In the genomic region with DNA sequence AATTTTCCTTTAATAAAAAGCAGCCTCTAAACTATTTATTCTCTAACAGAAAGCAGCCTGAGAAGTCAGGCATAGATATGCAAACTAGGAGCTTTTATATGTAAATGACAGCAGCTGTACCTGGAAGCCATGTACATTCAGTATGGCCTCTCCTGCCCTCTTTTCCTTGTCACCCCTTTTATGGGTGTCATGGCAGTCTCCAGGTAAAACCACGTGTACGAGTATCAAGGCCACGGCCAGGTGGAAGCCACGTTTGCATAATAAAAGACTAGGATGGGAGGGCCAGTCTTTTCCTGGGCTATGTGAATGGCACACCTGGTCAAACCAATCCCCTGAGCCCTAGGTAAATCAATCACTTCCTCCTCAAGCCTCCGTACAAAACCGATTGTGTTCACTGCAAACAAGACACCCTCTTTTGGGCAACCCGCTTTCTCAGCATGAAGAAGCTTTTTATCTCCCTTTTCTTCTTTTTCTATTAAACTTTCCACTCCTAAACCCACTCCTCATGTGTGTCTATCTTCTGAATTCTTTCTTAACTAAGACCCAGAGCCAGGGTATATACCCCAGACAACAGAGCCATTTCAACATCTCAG, we compare ENCODE assay signal across 1 cellular context.
TF ChIP-seq lines count a peak whose summit lies in the region.

No MANE protein-coding gene starts in this region.

TF ChIP-seq in GM23338, 12 proteins besides CTCF, POLR2A, EP300 and RAD21:
- TF ChIP-seq ZNF114 (CRISPR knock-in tag; IDR thresholded peaks at IDR 0.05), result no peak; the same call in 1 of the 2 replicates
- peak; percentile 76 for TF ChIP-seq CREB1 (CRISPR knock-in tag; IDR thresholded peaks at IDR 0.05; ENCODE audit: low read depth)
- TF ChIP-seq JUNB (IDR thresholded peaks at IDR 0.05; ENCODE audit: unreplicated experiment), result no peak
- TF ChIP-seq REST (IDR thresholded peaks at IDR 0.05; ENCODE audit: unreplicated experiment), result peak; percentile 25
- TF ChIP-seq, protein P1, sequence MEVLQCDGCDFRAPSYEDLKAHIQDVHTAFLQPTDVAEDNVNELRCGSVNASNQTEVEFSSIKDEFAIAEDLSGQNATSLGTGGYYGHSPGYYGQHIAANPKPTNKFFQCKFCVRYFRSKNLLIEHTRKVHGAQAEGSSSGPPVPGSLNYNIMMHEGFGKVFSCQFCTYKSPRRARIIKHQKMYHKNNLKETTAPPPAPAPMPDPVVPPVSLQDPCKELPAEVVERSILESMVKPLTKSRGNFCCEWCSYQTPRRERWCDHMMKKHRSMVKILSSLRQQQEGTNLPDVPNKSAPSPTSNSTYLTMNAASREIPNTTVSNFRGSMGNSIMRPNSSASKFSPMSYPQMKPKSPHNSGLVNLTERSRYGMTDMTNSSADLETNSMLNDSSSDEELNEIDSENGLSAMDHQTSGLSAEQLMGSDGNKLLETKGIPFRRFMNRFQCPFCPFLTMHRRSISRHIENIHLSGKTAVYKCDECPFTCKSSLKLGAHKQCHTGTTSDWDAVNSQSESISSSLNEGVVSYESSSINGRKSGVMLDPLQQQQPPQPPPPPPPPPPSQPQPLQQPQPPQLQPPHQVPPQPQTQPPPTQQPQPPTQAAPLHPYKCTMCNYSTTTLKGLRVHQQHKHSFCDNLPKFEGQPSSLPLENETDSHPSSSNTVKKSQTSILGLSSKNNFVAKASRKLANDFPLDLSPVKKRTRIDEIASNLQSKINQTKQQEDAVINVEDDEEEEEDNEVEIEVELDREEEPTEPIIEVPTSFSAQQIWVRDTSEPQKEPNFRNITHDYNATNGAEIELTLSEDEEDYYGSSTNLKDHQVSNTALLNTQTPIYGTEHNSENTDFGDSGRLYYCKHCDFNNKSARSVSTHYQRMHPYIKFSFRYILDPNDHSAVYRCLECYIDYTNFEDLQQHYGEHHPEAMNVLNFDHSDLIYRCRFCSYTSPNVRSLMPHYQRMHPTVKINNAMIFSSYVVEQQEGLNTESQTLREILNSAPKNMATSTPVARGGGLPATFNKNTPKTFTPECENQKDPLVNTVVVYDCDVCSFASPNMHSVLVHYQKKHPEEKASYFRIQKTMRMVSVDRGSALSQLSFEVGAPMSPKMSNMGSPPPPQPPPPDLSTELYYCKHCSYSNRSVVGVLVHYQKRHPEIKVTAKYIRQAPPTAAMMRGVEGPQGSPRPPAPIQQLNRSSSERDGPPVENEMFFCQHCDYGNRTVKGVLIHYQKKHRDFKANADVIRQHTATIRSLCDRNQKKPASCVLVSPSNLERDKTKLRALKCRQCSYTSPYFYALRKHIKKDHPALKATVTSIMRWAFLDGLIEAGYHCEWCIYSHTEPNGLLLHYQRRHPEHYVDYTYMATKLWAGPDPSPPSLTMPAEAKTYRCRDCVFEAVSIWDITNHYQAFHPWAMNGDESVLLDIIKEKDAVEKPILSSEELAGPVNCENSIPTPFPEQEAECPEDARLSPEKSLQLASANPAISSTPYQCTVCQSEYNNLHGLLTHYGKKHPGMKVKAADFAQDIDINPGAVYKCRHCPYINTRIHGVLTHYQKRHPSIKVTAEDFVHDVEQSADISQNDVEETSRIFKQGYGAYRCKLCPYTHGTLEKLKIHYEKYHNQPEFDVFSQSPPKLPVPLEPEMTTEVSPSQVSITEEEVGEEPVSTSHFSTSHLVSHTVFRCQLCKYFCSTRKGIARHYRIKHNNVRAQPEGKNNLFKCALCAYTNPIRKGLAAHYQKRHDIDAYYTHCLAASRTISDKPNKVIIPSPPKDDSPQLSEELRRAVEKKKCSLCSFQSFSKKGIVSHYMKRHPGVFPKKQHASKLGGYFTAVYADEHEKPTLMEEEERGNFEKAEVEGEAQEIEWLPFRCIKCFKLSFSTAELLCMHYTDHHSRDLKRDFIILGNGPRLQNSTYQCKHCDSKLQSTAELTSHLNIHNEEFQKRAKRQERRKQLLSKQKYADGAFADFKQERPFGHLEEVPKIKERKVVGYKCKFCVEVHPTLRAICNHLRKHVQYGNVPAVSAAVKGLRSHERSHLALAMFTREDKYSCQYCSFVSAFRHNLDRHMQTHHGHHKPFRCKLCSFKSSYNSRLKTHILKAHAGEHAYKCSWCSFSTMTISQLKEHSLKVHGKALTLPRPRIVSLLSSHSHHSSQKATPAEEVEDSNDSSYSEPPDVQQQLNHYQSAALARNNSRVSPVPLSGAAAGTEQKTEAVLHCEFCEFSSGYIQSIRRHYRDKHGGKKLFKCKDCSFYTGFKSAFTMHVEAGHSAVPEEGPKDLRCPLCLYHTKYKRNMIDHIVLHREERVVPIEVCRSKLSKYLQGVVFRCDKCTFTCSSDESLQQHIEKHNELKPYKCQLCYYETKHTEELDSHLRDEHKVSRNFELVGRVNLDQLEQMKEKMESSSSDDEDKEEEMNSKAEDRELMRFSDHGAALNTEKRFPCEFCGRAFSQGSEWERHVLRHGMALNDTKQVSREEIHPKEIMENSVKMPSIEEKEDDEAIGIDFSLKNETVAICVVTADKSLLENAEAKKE (CRISPR knock-in tag; IDR thresholded peaks at IDR 0.05), result no peak
- 0 out of 2 replicates have a peak, but pooled peaks have one; percentile 10 for TF ChIP-seq ETS1 (IDR thresholded peaks at IDR 0.05)
- no peak for TF ChIP-seq ZNF331 (CRISPR knock-in tag; IDR thresholded peaks at IDR 0.05; ENCODE audit: low read depth)
- peak; percentile 66; the same call in 1 of the 2 replicates for TF ChIP-seq NANOG (IDR thresholded peaks at IDR 0.05; ENCODE audit: borderline replicate concordance)
- peak; percentile 50; the same call in 1 of the 2 replicates for TF ChIP-seq POLR2AphosphoS5 (IDR thresholded peaks at IDR 0.05; ENCODE audit: low read depth)
